In genomic region chrX:53235566-53235965, GRCh38 we compare ENCODE assay signal across 19 cellular contexts. TPM values are rescaled to one million over a fixed set of nuclear protein-coding genes. Genes with fewer than 3 reads are reported as not detected.
DNase-seq lines count a peak whose midpoint lies in the region; ATAC-seq and TF ChIP-seq lines count a peak whose summit lies in the region.
"Had no signal": no experiment of that assay in that cellular context is flagged by ENCODE, and none has a peak within 500 bp of the region (broad histone marks: within the 10 kb centered on the region; RNA-seq: fewer than 3 reads in every experiment).

No MANE protein-coding gene starts in this region.

- no peak for ATAC-seq in HG02973 (IDR thresholded peaks at IDR 0.05; ENCODE audit: unreplicated experiment)
- ATAC-seq: A549 had no signal

- DNase-seq in cortex of kidney (lab: John Stamatoyannopoulos, UW) (peak; percentile 1), posterior vena cava (ENCODE audit: low spot score) (peak; percentile 82), epidermal melanocyte (ENCODE audit: insufficient read length, low spot score) (no peak), mammary epithelial cell (no peak)
- DNase-seq: ACHN; AML-193; BE2C; Calu3; CD4-positive, alpha-beta memory T cell; COR-L47; DMS153; DND-41; GOT3 had no signal

- no peaks in the 10 kb centered on the region for H3K79me2 ChIP-seq in mammary epithelial cell (ENCODE audit: insufficient read depth, low read length)

- no peaks in the 10 kb centered on the region for H3K4me1 ChIP-seq in HEK293 (ENCODE audit: control insufficient read depth, insufficient read depth, low read length)
- no peaks in the 10 kb centered on the region for H3K4me1 ChIP-seq in mammary epithelial cell (ENCODE audit: insufficient read depth, low read length)
- H3K4me1 ChIP-seq: A549, BE2C, HAP-1 had no signal

- H3K4me3 ChIP-seq in HEK293 (ENCODE audit: low read depth, low read length), result no peak overlapping the region
- no peak overlapping the region for H3K4me3 ChIP-seq in mammary epithelial cell (replicated peaks in 1 of 3; ENCODE audit: insufficient read depth in 1 of 3, low read depth in 2 of 3, low read length in 3 of 3)
- H3K4me3 ChIP-seq: A549; BLaER1 treated with 17β-estradiol and CSF1 and Interleukin-3, amounts not matched to agents 10 nM and 100 nM; HAP-1 had no signal

- no peak overlapping the region for H2AFZ ChIP-seq in mammary epithelial cell (ENCODE audit: low read depth, low read length)

- intact Hi-C loops in posterior vena cava (cut with DNase I) (no loop called here), mammary epithelial cell (cut with micrococcal nuclease) (no loop called here)

- H3K9me3 ChIP-seq in HEK293 (ENCODE audit: control insufficient read depth, insufficient read depth, low read depth, low read length) (no peaks in the 10 kb centered on the region), mammary epithelial cell (replicated peaks; ENCODE audit: insufficient read depth, low read length) (no peaks in the 10 kb centered on the region)
- H3K9me3 ChIP-seq: A549; BE2C; BLaER1 treated with 17β-estradiol and CSF1 and Interleukin-3, amounts not matched to agents 10 nM and 100 nM; HAP-1 had no signal

- no peak for TF ChIP-seq CTCF in 22Rv1 (IDR thresholded peaks at IDR 0.05)
- no peak for TF ChIP-seq CTCF in HEK293 (tag by site-specific recombination; IDR thresholded peaks at IDR 0.05)
- TF ChIP-seq CTCF in mammary epithelial cell (conservative IDR thresholded peaks at IDR 0.05 in 1 of 2, IDR thresholded peaks at IDR 0.05 in 1 of 2; ENCODE audit: extremely low read depth in 1 of 2, insufficient read depth in 1 of 2, low read depth in 1 of 2, low read length in 2 of 2), result no peak

- in situ Hi-C loops in mammary epithelial cell (cut with MboI; ENCODE audit: low sequenced_read_pairs in 2 of 2), result no loop called here

- H4K20me1 ChIP-seq in mammary epithelial cell (ENCODE audit: insufficient read depth, low read length), result no peaks in the 10 kb centered on the region

- H3K27me3 ChIP-seq in mammary epithelial cell (ENCODE audit: insufficient read depth, low read length), result peaks cover 2% of the 10 kb centered on the region
- H3K27me3 ChIP-seq: BE2C had no signal

- H3K4me2 ChIP-seq in mammary epithelial cell (ENCODE audit: insufficient read depth, low read depth, low read length), result no peak overlapping the region
- H3K4me2 ChIP-seq: A549; BLaER1 treated with 17β-estradiol and CSF1 and Interleukin-3, amounts not matched to agents 10 nM and 100 nM had no signal

- POLR2A ChIA-PET in HEK293 (lab: Yijun Ruan, JAX), result interaction anchor here (1.3 kb wide), 1 partner anchor 10 kb away, joined by 6 read pairs; the partner anchor contains the start of gene KDM5C

- peaks cover 0 to 26% of the 10 kb centered on the region in 2 experiments; a peak in 2 of 3 replicates for H3K36me3 ChIP-seq in HEK293 (ENCODE audit: control insufficient read depth in 2 of 2, insufficient read depth in 1 of 2, low read length in 2 of 2)
- no peaks in the 10 kb centered on the region for H3K36me3 ChIP-seq in mammary epithelial cell (ENCODE audit: insufficient read depth, low read length)
- H3K36me3 ChIP-seq: BE2C, HAP-1 had no signal

- peak overlapping the region; percentile 42; the same call in 1 of the 2 replicates for H3K27ac ChIP-seq in 22Rv1
- no peak overlapping the region for H3K27ac ChIP-seq in HEK293 (ENCODE audit: extremely low read depth, low read depth, low read length)
- no peak overlapping the region for H3K27ac ChIP-seq in mammary epithelial cell (ENCODE audit: insufficient read depth, low read depth, low read length)
- H3K27ac ChIP-seq: A549; BLaER1 treated with 17β-estradiol and CSF1 and Interleukin-3, amounts not matched to agents 10 nM and 100 nM had no signal

- 62% methylated on average over 7 of the region's 12 CpGs for WGBS in mammary epithelial cell (ENCODE audit: low coverage, missing lambda C conversion rate)

- no peak overlapping the region for H3K9ac ChIP-seq in mammary epithelial cell (ENCODE audit: insufficient read depth, low read length)
- H3K9ac ChIP-seq: BLaER1 treated with 17β-estradiol and CSF1 and Interleukin-3, amounts not matched to agents 10 nM and 100 nM had no signal

- dilution Hi-C loops in mammary epithelial cell (cut with HindIII; ENCODE audit: low sequenced_read_pairs), result no loop called here

- no TSS peak for BruUV-seq in mammary epithelial cell (replicated peaks; lab: Mats Ljungman, UMichigan)

- CTCF ChIA-PET in HEK293 (lab: Yijun Ruan, JAX) (interaction anchor here (0.9 to 1.4 kb wide), 3 partner anchors 9 to 247 kb away, joined by 3 to 4 read pairs (median 3); no protein-coding TSS in a partner anchor), mammary epithelial cell (lab: Charles Lee; ENCODE audit: low non-redundant PET) (no interaction called here)

TF ChIP-seq in HEK293, 187 proteins besides CTCF, POLR2A, EP300 and RAD21 (continues in another document):
- no peak for TF ChIP-seq YY1 (tag by site-specific recombination; IDR thresholded peaks at IDR 0.05)
- no peak for TF ChIP-seq ZNF366 (tag by site-specific recombination; conservative IDR thresholded peaks at IDR 0.05)
- no peak for TF ChIP-seq ZNF423 (tag by site-specific recombination; IDR thresholded peaks at IDR 0.05)
- TF ChIP-seq ZNF530 (tag by site-specific recombination; IDR thresholded peaks at IDR 0.05; ENCODE audit: low read depth), result no peak
- no peak for TF ChIP-seq ZNF138 (tag by site-specific recombination; IDR thresholded peaks at IDR 0.05; ENCODE audit: borderline replicate concordance)
- TF ChIP-seq ZNF660 (tag by site-specific recombination; IDR thresholded peaks at IDR 0.05), result no peak
- TF ChIP-seq SCRT2 (tag by site-specific recombination; IDR thresholded peaks at IDR 0.05), result peak; percentile 95
- no peak for TF ChIP-seq ZSCAN4 (tag by site-specific recombination; IDR thresholded peaks at IDR 0.05)
- no peak for TF ChIP-seq ZNF555 (tag by site-specific recombination; conservative IDR thresholded peaks at IDR 0.05)
- TF ChIP-seq REST (tag by site-specific recombination; IDR thresholded peaks at IDR 0.05), result peak; percentile 57; the same call in 1 of the 2 replicates
- no peak for TF ChIP-seq SP2 (tag by site-specific recombination; IDR thresholded peaks at IDR 0.05)
- TF ChIP-seq ZNF280C (tag by site-specific recombination; IDR thresholded peaks at IDR 0.05), result no peak
- peak; percentile 37; the same call in 1 of the 2 replicates for TF ChIP-seq EGR2 (tag by site-specific recombination; IDR thresholded peaks at IDR 0.05; ENCODE audit: low read depth)
- TF ChIP-seq BCL11B (tag by site-specific recombination; IDR thresholded peaks at IDR 0.05; ENCODE audit: low read depth), result no peak

RNA-seq across cellular contexts. Expression of gene KDM5C, which starts 10.6 kb away (rescaled TPM):
- total RNA-seq in posterior vena cava, result 10 to 100 TPM; 66.0 to 77.8 TPM
- total RNA-seq in mammary epithelial cell, result 100 to 1,000 TPM; 106 to 125 TPM
- 40.2 TPM for polyA plus RNA-seq in mammary epithelial cell
- 90.0 TPM for polyA minus RNA-seq in mammary epithelial cell

RNA-seq across cellular contexts. Expression of gene IQSEC2, which starts 45.8 kb away (rescaled TPM):
- total RNA-seq in posterior vena cava (1 to 10 TPM; 8.3 to 9.4 TPM), mammary epithelial cell (10 to 100 TPM; 12.0 to 12.3 TPM)
- polyA plus RNA-seq in mammary epithelial cell, result 4.1 TPM
- 10.7 TPM for polyA minus RNA-seq in mammary epithelial cell

Comparison
In these comparisons a context has a peak if more than half of its experiments do, and no peak if none do; other contexts are left out.
1. DNase-seq: peak in cortex of kidney (single experiment) and posterior vena cava (single experiment); none in epidermal melanocyte (single experiment) and mammary epithelial cell (single experiment).